ENCODE assay signal across 12 cellular contexts in genomic region chr5:54524704-54525103, GRCh38. TPM values are rescaled to one million over a fixed set of nuclear protein-coding genes. Genes with fewer than 3 reads are reported as not detected.
DNase-seq lines count a peak whose midpoint lies in the region; ATAC-seq and TF ChIP-seq lines count a peak whose summit lies in the region.
"Had no signal": no experiment of that assay in that cellular context is flagged by ENCODE, and none has a peak within 500 bp of the region (broad histone marks: within the 10 kb centered on the region; RNA-seq: fewer than 3 reads in every experiment).

No MANE protein-coding gene starts in this region.

- CTCF ChIA-PET in CD4-positive, alpha-beta T cell (lab: Charles Lee): no interaction called here

- in situ Hi-C loops in astrocyte of the spinal cord (cut with HindIII; ENCODE audit: low sequenced_read_pairs) (no loop called here), gastrocnemius medialis (cut with MboI; ENCODE audit: low sequenced_read_pairs in 4 of 4) (loop anchor here (10.0 to 25.0 kb wide), 2 partner anchors 330 to 638 kb away; partner anchors contain the start of genes CDC20B (in 4 of the 4) and GPX8 (in 4 of the 4)), GM13976 (cut with MboI; ENCODE audit: low sequenced_read_pairs, unreplicated experiment) (loop anchor here (10.0 kb wide), 1 partner anchor 330 kb away; no protein-coding TSS in a partner anchor)

- H3K4me3 ChIP-seq in astrocyte of the spinal cord (ENCODE audit: low read depth, low read length) (no peak overlapping the region), right cardiac atrium (ENCODE audit: low read length) (no peak overlapping the region), gastrocnemius medialis (peak overlapping the region in 3 of 4 donors; percentile 4 to 23 (median 15))

- H3K36me3 ChIP-seq in gastrocnemius medialis: no peaks in the 10 kb centered on the region

- peak; percentile 44 for DNase-seq in CD14-positive monocyte (ENCODE audit: low spot score)
- DNase-seq in astrocyte of the spinal cord (ENCODE audit: low read depth, low spot score): peak; percentile 63
- DNase-seq in right cardiac atrium: peak; percentile 40 to 74 (median 72)
- DNase-seq in gastrocnemius medialis: no peak
- DNase-seq in KG1 (lab: John Stamatoyannopoulos, UW): no peak
- DNase-seq in GM13976 (ENCODE audit: low spot score): no peak
- DNase-seq in CD4-positive, alpha-beta T cell: no peak
- DNase-seq: NCI-H1694 treated with DMSO at 0.1 percent for 48 hours; stimulated activated CD4-positive, alpha-beta T cell treated with anti-CD3 and anti-CD28 coated beads, Interleukin-15, amount 100 ng/mL, for 24 hours; stimulated activated naive CD4-positive, alpha-beta T cell treated with Interleukin-2 at 50 U/mL for 16 hours had no signal

- H3K9me3 Mint-ChIP-seq in CD14-positive monocyte: no peaks in the 10 kb centered on the region
- no peaks in the 10 kb centered on the region for H3K9me3 Mint-ChIP-seq in CD4-positive, alpha-beta T cell
- H3K9me3 Mint-ChIP-seq: memory B cell had no signal

- POLR2A ChIA-PET in CD4-positive, alpha-beta T cell (lab: Charles Lee): interaction anchor here (0.9 to 1.1 kb wide), 2 partner anchors 22 to 124 kb away, joined by 5 read pairs; no protein-coding TSS in a partner anchor

- H3K27ac ChIP-seq in right cardiac atrium (ENCODE audit: low read length) (no peak overlapping the region), gastrocnemius medialis (peak overlapping the region; percentile 45 to 70 (median 64))
- H3K27ac ChIP-seq in CD4-positive, alpha-beta T cell (ENCODE audit: low read depth, low read length): no peak overlapping the region

- H3K9me3 ChIP-seq in right cardiac atrium (ENCODE audit: control insufficient read depth, low read length) (no peaks in the 10 kb centered on the region), gastrocnemius medialis (no peaks in the 10 kb centered on the region)
- no peaks in the 10 kb centered on the region for H3K9me3 ChIP-seq in CD4-positive, alpha-beta T cell (ENCODE audit: control insufficient read depth, low read length)

- 43% methylated on average over 8 of the region's 8 CpGs for WGBS in right cardiac atrium

- peaks cover 8% of the 10 kb centered on the region for H3K4me1 Mint-ChIP-seq in CD14-positive monocyte
- H3K4me1 Mint-ChIP-seq in CD4-positive, alpha-beta T cell (ENCODE audit: low read depth): peaks cover 17% of the 10 kb centered on the region

- intact Hi-C loops in CD14-positive monocyte (cut with micrococcal nuclease): loop anchor here (5.0 to 10.0 kb wide), 4 partner anchors 90 to 220 kb away; no protein-coding TSS in a partner anchor
- intact Hi-C loops in right cardiac atrium (cut with DNase I): loop anchor here in 2 of 4 donors (10.0 kb wide), 2 partner anchors 110 to 120 kb away; no protein-coding TSS in a partner anchor
- intact Hi-C loops in gastrocnemius medialis (cut with DNase I; ENCODE audit: low total_unique reads): no loop called here
- intact Hi-C loops in CD4-positive, alpha-beta T cell (cut with DNase I, micrococcal nuclease): no loop called here

- no peaks in the 10 kb centered on the region for H3K27me3 Mint-ChIP-seq in CD14-positive monocyte (ENCODE audit: low read depth in 3 of 3)
- no peaks in the 10 kb centered on the region for H3K27me3 Mint-ChIP-seq in CD4-positive, alpha-beta T cell
- H3K27me3 Mint-ChIP-seq: memory B cell had no signal

- H3K27me3 ChIP-seq in right cardiac atrium (ENCODE audit: control insufficient read depth, insufficient read depth) (no peaks in the 10 kb centered on the region), gastrocnemius medialis (no peaks in the 10 kb centered on the region)
- no peaks in the 10 kb centered on the region for H3K27me3 ChIP-seq in CD4-positive, alpha-beta T cell (ENCODE audit: control insufficient read depth, insufficient read depth, low read length)

- H3K36me3 Mint-ChIP-seq in CD14-positive monocyte: peaks cover 35 to 37% of the 10 kb centered on the region in 2 donors
- H3K36me3 Mint-ChIP-seq in CD4-positive, alpha-beta T cell (ENCODE audit: low read depth): peaks cover 11% of the 10 kb centered on the region

- TF ChIP-seq CTCF in CD14-positive monocyte (IDR thresholded peaks at IDR 0.05) (no peak), astrocyte of the spinal cord (IDR thresholded peaks at IDR 0.05; ENCODE audit: low read depth, low read length) (no peak), gastrocnemius medialis (IDR thresholded peaks at IDR 0.05 in 4 of 5, conservative IDR thresholded peaks at IDR 0.05 in 1 of 5) (no peak), GM13976 (IDR thresholded peaks at IDR 0.05; ENCODE audit: borderline replicate concordance, control extremely low read depth, extremely low read depth, insufficient read depth, missing control alignments) (no peak)
- TF ChIP-seq CTCF in CD4-positive, alpha-beta T cell (IDR thresholded peaks at IDR 0.05): no peak

- ATAC-seq in right cardiac atrium (peak; percentile 28 to 40), gastrocnemius medialis (no peak), GM21360 (IDR thresholded peaks at IDR 0.05; ENCODE audit: unreplicated experiment) (no peak)
- no peak for ATAC-seq in CD4-positive, alpha-beta T cell (ENCODE audit: poor library complexity)

- peak overlapping the region; percentile 82 to 96 for H3K4me3 Mint-ChIP-seq in CD14-positive monocyte
- no peak overlapping the region for H3K4me3 Mint-ChIP-seq in CD4-positive, alpha-beta T cell

- H3K4me1 ChIP-seq in right cardiac atrium (ENCODE audit: control insufficient read depth, insufficient read depth, low read length): peaks cover 18% of the 10 kb centered on the region
- peaks cover 61 to 81% of the 10 kb centered on the region in 2 donors for H3K4me1 ChIP-seq in gastrocnemius medialis

- peak overlapping the region in 6 of 7 donors; percentile 13 to 94 (median 88) for H3K27ac Mint-ChIP-seq in CD14-positive monocyte
- H3K27ac Mint-ChIP-seq in CD4-positive, alpha-beta T cell: no peak overlapping the region
- H3K27ac Mint-ChIP-seq: memory B cell had no signal

- TF ChIP-seq POLR2A in gastrocnemius medialis (IDR thresholded peaks at IDR 0.05): no peak

RNA-seq across cellular contexts. Expression of gene SNX18, which starts 7.1 kb away (rescaled TPM):
- 10 to 100 TPM in 1 of 2 donors, 1 to 10 TPM in 1; 6.8 to 12.4 TPM for polyA plus RNA-seq in CD14-positive monocyte
- total RNA-seq in right cardiac atrium: 10 to 100 TPM; 12.0 to 14.0 (median 12.8) TPM
- 3.8 TPM for polyA plus RNA-seq in right cardiac atrium
- 10 to 100 TPM; 16.3 to 18.5 (median 18.0) TPM for total RNA-seq in gastrocnemius medialis
- 10 to 100 TPM; 10.1 to 10.3 TPM for total RNA-seq in CD4-positive, alpha-beta T cell

Comparison
In these comparisons a context has a peak if more than half of its experiments do, and no peak if none do; other contexts are left out.
1. DNase-seq: peak in CD14-positive monocyte (single experiment), astrocyte of the spinal cord (single experiment) and right cardiac atrium (3 of 3); none in gastrocnemius medialis (0 of 2), KG1 (single experiment), GM13976 (single experiment) and CD4-positive, alpha-beta T cell (0 of 10).
2. H3K4me3 ChIP-seq: peak in gastrocnemius medialis (3 of 4); none in astrocyte of the spinal cord (single experiment) and right cardiac atrium (single experiment).
3. ATAC-seq: peak in right cardiac atrium (2 of 2); none in gastrocnemius medialis (0 of 2), GM21360 (single experiment) and CD4-positive, alpha-beta T cell (single experiment).
4. H3K27ac ChIP-seq: peak in gastrocnemius medialis (4 of 4); none in right cardiac atrium (single experiment) and CD4-positive, alpha-beta T cell (single experiment).
5. intact Hi-C loops: an anchor here in CD14-positive monocyte (5.0 to 10.0 kb wide); none called in gastrocnemius medialis and CD4-positive, alpha-beta T cell.